Comparison of ENCODE assay signal across 1 cellular context in genomic region chr12:113479578-113480335, GRCh38.
TF ChIP-seq lines count a peak whose summit lies in the region.

No MANE protein-coding gene starts in this region.

TF ChIP-seq in WTC11, 78 proteins besides CTCF, POLR2A, EP300 and RAD21 (continued from another document):
- TF ChIP-seq ZNF512 (CRISPR knock-in tag; IDR thresholded peaks at IDR 0.05; ENCODE audit: borderline replicate concordance) (no peak), ERG (CRISPR knock-in tag; IDR thresholded peaks at IDR 0.05) (no peak), ZMAT4 (CRISPR knock-in tag; IDR thresholded peaks at IDR 0.05) (no peak), FOXP4 (CRISPR knock-in tag; IDR thresholded peaks at IDR 0.05) (peak; percentile 92), ZNF281 (CRISPR knock-in tag; IDR thresholded peaks at IDR 0.05) (peak; percentile 69; the same call in 1 of the 2 replicates), ELF4 (CRISPR knock-in tag; IDR thresholded peaks at IDR 0.05; ENCODE audit: low read depth) (0 out of 2 replicates have a peak, but pooled peaks have one; percentile 70), PRDM15 (CRISPR knock-in tag; IDR thresholded peaks at IDR 0.05) (no peak), ZNF121 (CRISPR knock-in tag; IDR thresholded peaks at IDR 0.05) (no peak), PRRX2 (CRISPR knock-in tag; IDR thresholded peaks at IDR 0.05) (0 out of 2 replicates have a peak, but pooled peaks have one; percentile 23), AR (CRISPR knock-in tag; IDR thresholded peaks at IDR 0.05) (no peak), CREM (CRISPR knock-in tag; IDR thresholded peaks at IDR 0.05) (peak; percentile 62; the same call in 1 of the 2 replicates), CBFB (CRISPR knock-in tag; IDR thresholded peaks at IDR 0.05; ENCODE audit: low read depth) (0 out of 2 replicates have a peak, but pooled peaks have one; percentile 31), ZNF396 (CRISPR knock-in tag; IDR thresholded peaks at IDR 0.05; ENCODE audit: borderline replicate concordance) (no peak), ZNF232 (CRISPR knock-in tag; IDR thresholded peaks at IDR 0.05) (no peak; the same call in 1 of the 2 replicates), ZBTB43 (CRISPR knock-in tag; IDR thresholded peaks at IDR 0.05) (peak; percentile 90)
